19 cellular contexts compared by ENCODE assay signal in the genomic region with DNA sequence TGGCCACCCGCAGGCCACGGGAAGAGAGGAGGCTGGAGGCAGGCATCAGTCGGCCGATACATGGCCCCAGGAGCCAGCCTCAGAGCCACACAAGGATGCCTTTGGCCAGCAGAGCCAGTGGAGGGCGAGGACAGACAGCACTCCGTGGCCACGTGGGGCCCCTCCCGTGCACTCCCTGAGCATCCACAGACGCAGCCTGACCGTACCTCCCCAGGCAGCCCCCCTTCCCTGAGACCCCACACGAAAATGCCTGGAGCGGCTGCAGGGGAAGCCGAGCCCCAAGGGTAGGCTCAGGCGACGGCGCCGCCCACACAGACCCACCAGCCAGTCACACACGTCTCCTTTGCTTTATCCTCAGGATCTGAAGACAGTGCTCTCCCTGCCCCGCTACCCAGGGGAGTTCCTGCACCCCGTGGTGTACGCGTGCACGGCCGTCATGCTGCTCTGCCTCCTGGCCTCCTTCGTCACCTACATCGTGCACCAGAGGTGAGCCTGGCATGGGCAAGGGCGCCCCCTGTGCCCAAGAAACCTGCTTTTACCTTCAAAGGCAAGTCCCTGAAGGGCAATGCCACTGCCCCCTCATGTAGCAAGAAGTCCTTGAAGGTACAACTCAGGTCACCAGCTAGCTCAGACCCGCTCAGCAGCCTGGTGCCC.
DNase-seq lines count a peak whose midpoint lies in the region; ATAC-seq, FAIRE-seq and TF ChIP-seq lines count a peak whose summit lies in the region.
"Had no signal": no experiment of that assay in that cellular context is flagged by ENCODE, and none has a peak within 500 bp of the region (broad histone marks: within the 10 kb centered on the region; RNA-seq: fewer than 3 reads in every experiment).

No MANE protein-coding gene starts in this region.

- in situ Hi-C loops in KBM-7 (cut with MboI; ENCODE audit: low pct_unique_long_range_greater_than_20kb, low sequenced_read_pairs): no loop called here

- peak; percentile 16 for TF ChIP-seq CTCF in D721Med (IDR thresholded peaks at IDR 0.05; ENCODE audit: insufficient read depth, missing control alignments)

- no peak for FAIRE-seq in D721Med (lab: Jason Lieb, UNC)
- FAIRE-seq: A549 had no signal

- DNase-seq in activated CD4-positive, alpha-beta T cell treated with anti-CD3 and anti-CD28 coated beads for 48 hours: peak; percentile 32
- DNase-seq in activated CD4-positive, alpha-beta T cell treated with anti-CD3 and anti-CD28 coated beads, Interleukin-2, amount 50 U/mL, for 1 hour: no peak
- no peak for DNase-seq in D721Med (ENCODE audit: insufficient read length, low spot score)
- DNase-seq in NCI-H69 (lab: John Stamatoyannopoulos, UW): peak; percentile 0
- DNase-seq in left kidney (ENCODE audit: low read depth, low spot score): peak; percentile 61
- no peak for DNase-seq in epidermal melanocyte (ENCODE audit: insufficient read length, low spot score)
- DNase-seq in KBM-7: no peak
- DNase-seq: CD4-positive, CD25-positive, alpha-beta regulatory T cell; cortex of kidney; DMS153; immature natural killer cell; MV-4-11; NCI-H1930; NCI-H446; retina; trophoblast cell had no signal

- no peak for ATAC-seq in GM18519 (IDR thresholded peaks at IDR 0.05; ENCODE audit: low FRiP score, unreplicated experiment)
- ATAC-seq: activated T-helper 17 cell treated with anti-CD3 and anti-CD28 coated beads, Interleukin-2, amount 50 U/mL, for 72 hours had no signal

Comparison
In these comparisons a context has a peak if more than half of its experiments do, and no peak if none do; other contexts are left out.
1. DNase-seq: peak in activated CD4-positive, alpha-beta T cell treated with anti-CD3 and anti-CD28 coated beads for 48 hours (single experiment), NCI-H69 (single experiment) and left kidney (single experiment); none in activated CD4-positive, alpha-beta T cell treated with anti-CD3 and anti-CD28 coated beads, Interleukin-2, amount 50 U/mL, for 1 hour (single experiment), D721Med (single experiment), epidermal melanocyte (single experiment) and KBM-7 (single experiment).